15 cellular contexts compared by ENCODE assay signal in genomic region chr9:26129216-26129615, GRCh38.
"Had no signal": no experiment of that assay in that cellular context is flagged by ENCODE, and none has a peak within 500 bp of the region (broad histone marks: within the 10 kb centered on the region; RNA-seq: fewer than 3 reads in every experiment).

No MANE protein-coding gene starts in this region.

- H3K27me3 ChIP-seq: esophagus muscularis mucosa, transverse colon had no signal

- H2AFZ ChIP-seq: parathyroid adenoma had no signal

- DNase-seq: activated CD4-positive, alpha-beta T cell treated with anti-CD3 and anti-CD28 coated beads for 48 hours; activated CD8-positive, alpha-beta memory T cell treated with anti-CD3 and anti-CD28 coated beads, Interleukin-2, amount 50 U/mL, for 48 hours; activated CD8-positive, alpha-beta T cell treated with anti-CD3 and anti-CD28 coated beads, Interleukin-2, amount 10 ng/mL, durations not matched to agents 7 days and 5 days; activated naive CD8-positive, alpha-beta T cell treated with anti-CD3 and anti-CD28 coated beads, Interleukin-2, amount 10 ng/mL, durations not matched to agents 7 days and 5 days; aorta; hippocampal formation; kidney glomerular epithelial cell; retina; T-helper 9 cell; transverse colon; WERI-Rb-1 had no signal

- H3K9ac ChIP-seq: parathyroid adenoma had no signal

- H3K4me3 Mint-ChIP-seq: activated CD8-positive, alpha-beta T cell treated with anti-CD3 and anti-CD28 coated beads, Interleukin-2, amount 10 ng/mL, durations not matched to agents 7 days and 5 days; activated naive CD8-positive, alpha-beta T cell treated with anti-CD3 and anti-CD28 coated beads, Interleukin-2, amount 10 ng/mL, durations not matched to agents 7 days and 5 days; mesothelial cell of epicardium had no signal

- H3K4me1 ChIP-seq: parathyroid adenoma, transverse colon had no signal

- H3K27ac Mint-ChIP-seq: activated CD8-positive, alpha-beta T cell treated with anti-CD3 and anti-CD28 coated beads, Interleukin-2, amount 10 ng/mL, durations not matched to agents 7 days and 5 days; activated naive CD8-positive, alpha-beta T cell treated with anti-CD3 and anti-CD28 coated beads, Interleukin-2, amount 10 ng/mL, durations not matched to agents 7 days and 5 days; mesothelial cell of epicardium had no signal

- H3K27me3 Mint-ChIP-seq: activated naive CD8-positive, alpha-beta T cell treated with anti-CD3 and anti-CD28 coated beads, Interleukin-2, amount 10 ng/mL, durations not matched to agents 7 days and 5 days had no signal

- H3K4me1 Mint-ChIP-seq: activated naive CD8-positive, alpha-beta T cell treated with anti-CD3 and anti-CD28 coated beads, Interleukin-2, amount 10 ng/mL, durations not matched to agents 7 days and 5 days had no signal

- H3K36me3 Mint-ChIP-seq: activated naive CD8-positive, alpha-beta T cell treated with anti-CD3 and anti-CD28 coated beads, Interleukin-2, amount 10 ng/mL, durations not matched to agents 7 days and 5 days; mesothelial cell of epicardium had no signal

- H3K36me3 ChIP-seq: esophagus muscularis mucosa, transverse colon, WERI-Rb-1 had no signal

- H3K9me3 ChIP-seq: esophagus muscularis mucosa, transverse colon had no signal

- H3K79me2 ChIP-seq: parathyroid adenoma had no signal

- H3K27ac ChIP-seq: esophagus muscularis mucosa, parathyroid adenoma, skin epidermis, transverse colon, WERI-Rb-1 had no signal

- ATAC-seq: activated CD8-positive, alpha-beta T cell treated with anti-CD3 and anti-CD28 coated beads, Interleukin-2, amount 10 ng/mL, durations not matched to agents 7 days and 5 days had no signal

- H3K4me3 ChIP-seq: esophagus muscularis mucosa, skin epidermis, transverse colon had no signal
